Comparison of ENCODE assay signal across 8 cellular contexts in genomic region chr1:45339694-45340558, GRCh38. TPM values are rescaled to one million over a fixed set of nuclear protein-coding genes. Genes with fewer than 3 reads are reported as not detected.
A peak's percentile ranks its signal among the peaks of the same experiment; 100 is the strongest.
DNase-seq lines count a peak whose midpoint lies in the region; ATAC-seq and TF ChIP-seq lines count a peak whose summit lies in the region.

MUTYH (minus strand) TSS chr1:45340440; CDS start chr1:45334505, 5,935 bp downstream.
TOE1 (plus strand) TSS chr1:45340170; CDS start chr1:45340253, 83 bp downstream.

- peak; percentile 83 to 86 for ATAC-seq in naive thymus-derived CD8-positive, alpha-beta T cell
- ATAC-seq in stimulated activated naive B cell treated with anti-CD40 and anti-IgM and Interleukin-4, amounts not matched to agents 10 μg/mL and 1 μg/mL and 100 μg/mL, for 72 hours (replicated peaks), result peak; percentile 88 to 91

- H3K4me1 Mint-ChIP-seq in naive thymus-derived CD8-positive, alpha-beta T cell, result peaks cover 38 to 82% (median 55%) of the 10 kb centered on the region in 4 donors
- peaks cover 18 to 21% of the 10 kb centered on the region in 2 donors for H3K4me1 Mint-ChIP-seq in stimulated activated naive B cell treated with anti-CD40 and anti-IgM and Interleukin-4, amounts not matched to agents 10 μg/mL and 1 μg/mL and 100 μg/mL, for 72 hours

- H3K27ac Mint-ChIP-seq in naive thymus-derived CD8-positive, alpha-beta T cell, result peak within 1 kb of the TSS; percentile 98 to 100 (median 99)
- peak within 1 kb of the TSS; percentile 99 for H3K27ac Mint-ChIP-seq in stimulated activated naive B cell treated with anti-CD40 and anti-IgM and Interleukin-4, amounts not matched to agents 10 μg/mL and 1 μg/mL and 100 μg/mL, for 72 hours

- H3K4me3 Mint-ChIP-seq in naive thymus-derived CD8-positive, alpha-beta T cell, result peak within 1 kb of the TSS; percentile 94 to 100 (median 100)
- H3K4me3 Mint-ChIP-seq in stimulated activated naive B cell treated with anti-CD40 and anti-IgM and Interleukin-4, amounts not matched to agents 10 μg/mL and 1 μg/mL and 100 μg/mL, for 72 hours, result peak within 1 kb of the TSS; percentile 96 to 97

- peaks cover 29% of the 10 kb centered on the region for H3K36me3 ChIP-seq in H7 (replicated peaks; ENCODE audit: control insufficient read depth, insufficient read depth, low read length)

- peaks cover 0 to 40% (median 3%) of the 10 kb centered on the region in 3 donors for H3K36me3 Mint-ChIP-seq in naive thymus-derived CD8-positive, alpha-beta T cell
- peaks cover 21 to 50% of the 10 kb centered on the region in 2 donors for H3K36me3 Mint-ChIP-seq in stimulated activated naive B cell treated with anti-CD40 and anti-IgM and Interleukin-4, amounts not matched to agents 10 μg/mL and 1 μg/mL and 100 μg/mL, for 72 hours

- POLR2A ChIA-PET in naive thymus-derived CD8-positive, alpha-beta T cell (lab: Charles Lee), result interaction anchor here (0.6 to 3.6 kb wide), 32 partner anchors 9 to 708 kb away, joined by 3 to 85 read pairs (median 6); partner anchors contain the start of genes AKR1A1, CCDC163, EIF2B3 and GPBP1L1

- peak; percentile 96 for DNase-seq in ELR (ENCODE audit: low read depth)
- DNase-seq in H7, result peak; percentile 99
- DNase-seq in M059J (ENCODE audit: low read depth), result peak; percentile 94
- peak; percentile 87 for DNase-seq in activated T-helper 9 cell treated with anti-CD3 and anti-CD28 coated beads, Interleukin-2, amount 50 U/mL, for 16 hours (ENCODE audit: low read depth)
- peak; percentile 83 for DNase-seq in fibroblast of peridontal ligament (ENCODE audit: extremely low read depth)
- DNase-seq in naive thymus-derived CD8-positive, alpha-beta T cell, result peak; percentile 83 to 92 (median 88)
- DNase-seq in stimulated activated naive B cell treated with anti-CD40 and anti-IgM and Interleukin-4, amounts not matched to agents 10 μg/mL and 1 μg/mL and 100 μg/mL, for 72 hours, result peak; percentile 94

- no peaks in the 10 kb centered on the region for H3K9me3 Mint-ChIP-seq in naive thymus-derived CD8-positive, alpha-beta T cell
- no peaks in the 10 kb centered on the region for H3K9me3 Mint-ChIP-seq in stimulated activated naive B cell treated with anti-CD40 and anti-IgM and Interleukin-4, amounts not matched to agents 10 μg/mL and 1 μg/mL and 100 μg/mL, for 72 hours

- peak; percentile 93 for TF ChIP-seq POLR2A in Raji (IDR thresholded peaks at IDR 0.05; ENCODE audit: insufficient read depth, low read depth, low read length)

- no peaks in the 10 kb centered on the region for H3K27me3 Mint-ChIP-seq in naive thymus-derived CD8-positive, alpha-beta T cell
- H3K27me3 Mint-ChIP-seq in stimulated activated naive B cell treated with anti-CD40 and anti-IgM and Interleukin-4, amounts not matched to agents 10 μg/mL and 1 μg/mL and 100 μg/mL, for 72 hours, result no peaks in the 10 kb centered on the region

- peak within 1 kb of the TSS; percentile 99 for H3K4me3 ChIP-seq in H7 (ENCODE audit: insufficient read depth, low read depth, low read length)

- H3K27me3 ChIP-seq in H7 (ENCODE audit: control insufficient read depth, insufficient read depth, low read length), result no peaks in the 10 kb centered on the region

RNA-seq across cellular contexts. Expression of gene MUTYH, which starts in this region (rescaled TPM):
- total RNA-seq in H7 (2014; rRNA removed; shearing (Covaris generic)), result 124 and 126 TPM in 2 replicates
- 7.2 and 17.1 TPM in 2 replicates for total RNA-seq in M059J (2014; rRNA removed; shearing (Covaris generic))
- total RNA-seq in naive thymus-derived CD8-positive, alpha-beta T cell, result 10 to 100 TPM; 75.6 to 79.7 TPM
- 10 to 100 TPM; 21.8 to 24.7 (median 24.4) TPM for polyA plus RNA-seq in naive thymus-derived CD8-positive, alpha-beta T cell

RNA-seq across cellular contexts. Expression of gene TOE1, which starts in this region (rescaled TPM):
- total RNA-seq in H7 (2014; rRNA removed; shearing (Covaris generic)), result 17.0 and 20.2 TPM in 2 replicates
- 19.2 and 20.9 TPM in 2 replicates for total RNA-seq in M059J (2014; rRNA removed; shearing (Covaris generic))
- 10 to 100 TPM; 23.7 to 24.5 TPM for total RNA-seq in naive thymus-derived CD8-positive, alpha-beta T cell
- polyA plus RNA-seq in naive thymus-derived CD8-positive, alpha-beta T cell, result 10 to 100 TPM in 2 of 3 donors, 1 to 10 TPM in 1; 8.2 to 12.3 (median 10.7) TPM

Comparison
In these comparisons a context has a peak if more than half of its experiments do, and no peak if none do; other contexts are left out.
1. Peak in every context shown above with its lines: DNase-seq, ATAC-seq and H3K4me3 ChIP-seq.